Comparison of ENCODE assay signal across 17 cellular contexts in the genomic region with DNA sequence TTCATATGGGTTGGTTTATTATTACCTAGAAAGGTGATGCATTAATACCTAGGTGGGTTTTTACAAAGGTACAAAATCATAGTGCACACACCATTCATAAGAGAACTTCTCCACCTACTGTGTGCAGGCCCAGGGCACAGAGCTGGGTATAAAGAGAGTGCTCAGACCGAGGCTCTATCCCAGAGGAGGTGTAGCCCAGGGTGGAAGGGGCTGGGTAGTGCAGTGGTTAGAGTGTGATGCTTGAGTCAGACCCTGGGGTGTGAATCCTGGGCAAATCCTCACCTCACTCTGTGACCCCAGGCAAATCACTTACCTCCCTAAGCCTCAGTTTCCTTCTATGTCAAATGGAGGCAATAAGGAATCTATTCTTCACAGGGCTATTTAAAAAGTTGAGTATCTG. TPM values are rescaled to one million over a fixed set of nuclear protein-coding genes. Genes with fewer than 3 reads are reported as not detected.
"Had no signal": no experiment of that assay in that cellular context is flagged by ENCODE, and none has a peak within 500 bp of the region (broad histone marks: within the 10 kb centered on the region; RNA-seq: fewer than 3 reads in every experiment).

No MANE protein-coding gene starts in this region.

- H3K4me3 ChIP-seq: colonic mucosa, heart left ventricle, skin epidermis, tibial artery had no signal

- H3K36me3 ChIP-seq: colonic mucosa, heart left ventricle, sigmoid colon, tibial artery had no signal

- H3K27me3 Mint-ChIP-seq: naive thymus-derived CD8-positive, alpha-beta T cell had no signal

- DNase-seq: colonic mucosa; effector CD4-positive, alpha-beta T cell; heart left ventricle; kidney glomerular epithelial cell; mammary epithelial cell; naive thymus-derived CD8-positive, alpha-beta T cell; stimulated activated CD4-positive, alpha-beta T cell treated with anti-CD3 and anti-CD28 coated beads, Interleukin-12 subunit alpha, Interleukin-12 subunit beta, amount 100 ng/mL, for 4 hours; stimulated activated naive CD4-positive, alpha-beta T cell treated with Interleukin-2 at 50 U/mL for 16 hours had no signal

- H3K4me3 Mint-ChIP-seq: naive thymus-derived CD8-positive, alpha-beta T cell had no signal

- H3K4me1 ChIP-seq: colonic mucosa had no signal

- H3K27me3 ChIP-seq: colonic mucosa, heart left ventricle, neutrophil, sigmoid colon, tibial artery had no signal

- H3K9me3 ChIP-seq: colonic mucosa, neutrophil had no signal

- H3K27ac Mint-ChIP-seq: naive thymus-derived CD8-positive, alpha-beta T cell had no signal

- ATAC-seq: esophagus mucosa; naive thymus-derived CD8-positive, alpha-beta T cell had no signal

- H3K27ac ChIP-seq: colonic mucosa, neutrophil had no signal

RNA-seq across cellular contexts. Expression of a gene that starts 32.2 kb away (rescaled TPM):
- total RNA-seq: fibroblast of lung, glomerular endothelial cell, mammary epithelial cell, pulmonary artery endothelial cell had no signal
- polyA plus RNA-seq: fibroblast of lung, mammary epithelial cell, neural cell had no signal
